Comparison of ENCODE assay signal across 25 cellular contexts in genomic region chr13:112918746-112919145, GRCh38.
"Had no signal": no experiment of that assay in that cellular context is flagged by ENCODE, and none has a peak within 500 bp of the region (broad histone marks: within the 10 kb centered on the region; RNA-seq: fewer than 3 reads in every experiment).

No MANE protein-coding gene starts in this region.

- H3K27me3 ChIP-seq: ovary, thyroid gland, upper lobe of left lung had no signal

- ATAC-seq: naive thymus-derived CD8-positive, alpha-beta T cell; natural killer cell treated with Interleukin-12 subunit alpha and Interleukin-12 subunit beta and Interleukin-15 and Interleukin-18, amount 100 ng/mL, for 72 hours; psoas muscle; right cardiac atrium; sciatic nerve; stimulated activated effector memory CD8-positive, alpha-beta T cell treated with anti-CD3 and anti-CD28 coated beads, Interleukin-12 subunit alpha, Interleukin-12 subunit beta, amount 100 ng/mL, for 72 hours; stimulated activated naive B cell treated with anti-CD40 and anti-IgM and Interleukin-4, amounts not matched to agents 10 μg/mL and 1 μg/mL and 100 μg/mL, for 72 hours had no signal

- H3K4me3 ChIP-seq: ovary, psoas muscle, stomach, thoracic aorta, thyroid gland, tibial nerve, upper lobe of left lung had no signal

- H2AFZ ChIP-seq: parathyroid adenoma had no signal

- H3K9ac ChIP-seq: parathyroid adenoma had no signal

- H3K9me3 ChIP-seq: ovary, psoas muscle, stomach, thoracic aorta, thyroid gland, upper lobe of left lung had no signal

- DNase-seq: naive B cell; naive thymus-derived CD8-positive, alpha-beta T cell; nephron progenitor cell; occipital lobe; posterior cingulate gyrus; psoas muscle; right cardiac atrium; small intestine; stimulated activated CD4-positive, alpha-beta T cell treated with anti-CD3 and anti-CD28 coated beads, Interleukin-15, amount 100 ng/mL, for 24 hours; stimulated activated CD4-positive, alpha-beta T cell treated with anti-CD3 and anti-CD28 coated beads, Interleukin-2, amount 100 ng/mL, for 24 hours; stimulated activated CD4-positive, alpha-beta T cell treated with anti-CD3 and anti-CD28 coated beads, Interleukin-2, amount 100 ng/mL, for 48 hours; stimulated activated CD4-positive, alpha-beta T cell treated with anti-CD3 and anti-CD28 coated beads, Interleukin-4, amount 100 ng/mL, for 24 hours; stimulated activated naive B cell treated with anti-CD40 and anti-IgM and Interleukin-4, amounts not matched to agents 10 μg/mL and 1 μg/mL and 100 μg/mL, for 72 hours; stimulated activated naive CD4-positive, alpha-beta T cell treated with Interleukin-2 at 50 U/mL for 16 hours; stomach; thyroid gland; trophoblast cell; upper lobe of left lung had no signal

- H3K36me3 ChIP-seq: ovary, stomach, thoracic aorta, thyroid gland, tibial nerve, upper lobe of left lung had no signal

- H3K4me1 ChIP-seq: parathyroid adenoma, psoas muscle, stomach, thyroid gland, tibial nerve had no signal

- H3K27ac ChIP-seq: ovary, parathyroid adenoma, psoas muscle, stomach, thoracic aorta, thyroid gland, tibial nerve, upper lobe of left lung had no signal
